Comparison of ENCODE assay signal across 1 cellular context in genomic region chrX:21940356-21940829, GRCh38.
TF ChIP-seq lines count a peak whose summit lies in the region.

TSS of gene SMS (plus strand) at chrX:21940709. CDS start at chrX:21940825, 116 bp downstream.

TF ChIP-seq in K562, 482 proteins besides CTCF, POLR2A, EP300 and RAD21 (continued from another document and continues in another):
- TF ChIP-seq ATF6 (CRISPR knock-in tag; IDR thresholded peaks at IDR 0.05) (0 out of 2 replicates have a peak, but pooled peaks have one; percentile 50), ZNF639 (CRISPR knock-in tag; conservative IDR thresholded peaks at IDR 0.05 in 1 of 2, IDR thresholded peaks at IDR 0.05 in 1 of 2) (peak in 1 of 2 experiments; percentile 71; a peak in 2 of 4 replicates), ETV1 (tag; conservative IDR thresholded peaks at IDR 0.05; ENCODE audit: low read depth) (0 out of 2 replicates have a peak, but pooled peaks have one; percentile 13), THAP12 (CRISPR knock-in tag; IDR thresholded peaks at IDR 0.05) (no peak), MYBL2 (IDR thresholded peaks at IDR 0.05; ENCODE audit: low read depth) (peak; percentile 76), MYBL2 (CRISPR knock-in tag; IDR thresholded peaks at IDR 0.05; ENCODE audit: borderline replicate concordance) (no peak), HMGN3 (IDR thresholded peaks at IDR 0.05; ENCODE audit: borderline replicate concordance, extremely low read depth, insufficient read length, low read depth, low read length) (peak; percentile 46), POLR2AphosphoS2 (IDR thresholded peaks at IDR 0.05; ENCODE audit: low read length) (no peak), THRB (CRISPR knock-in tag; conservative IDR thresholded peaks at IDR 0.05) (peak; percentile 57; the same call in 1 of the 2 replicates), BMI1 (IDR thresholded peaks at IDR 0.05; ENCODE audit: low read length) (no peak), POLR2B (IDR thresholded peaks at IDR 0.05; ENCODE audit: low read depth, partially characterized antibody) (peak; percentile 48), NFIX (CRISPR knock-in tag; IDR thresholded peaks at IDR 0.05; ENCODE audit: low read depth) (no peak), POLR2AphosphoS5 (IDR thresholded peaks at IDR 0.05; ENCODE audit: control insufficient read depth, insufficient read depth, low read depth, low read length) (peak; percentile 56; the same call in 1 of the 2 replicates), MGA (IDR thresholded peaks at IDR 0.05) (peak; percentile 60), DPF2 (IDR thresholded peaks at IDR 0.05) (0 out of 2 replicates have a peak, but pooled peaks have one; percentile 22), E2F8 (IDR thresholded peaks at IDR 0.05; ENCODE audit: low read depth, partially characterized antibody) (no peak), SMARCE1 (IDR thresholded peaks at IDR 0.05) (no peak), TAF1 (IDR thresholded peaks at IDR 0.05; ENCODE audit: control insufficient read depth, extremely low read depth, insufficient read depth, low read length, severe bottlenecking) (peak; percentile 49), ATF7 (IDR thresholded peaks at IDR 0.05) (peak; percentile 32; the same call in 1 of the 2 replicates), FOXM1 (IDR thresholded peaks at IDR 0.05; ENCODE audit: low read depth) (peak; percentile 50; the same call in 1 of the 2 replicates), FOXM1 (CRISPR knock-in tag; IDR thresholded peaks at IDR 0.05; ENCODE audit: low read depth) (no peak), E2F6 (IDR thresholded peaks at IDR 0.05; ENCODE audit: borderline replicate concordance in 1 of 2, extremely low read depth in 1 of 2, insufficient read depth in 1 of 2, insufficient read length in 1 of 2, low read depth in 1 of 2, low read length in 1 of 2, poor library complexity in 1 of 2, severe bottlenecking in 1 of 2) (peak; percentile 63 to 79), ZZZ3 (IDR thresholded peaks at IDR 0.05) (no peak), PHF20 (IDR thresholded peaks at IDR 0.05; ENCODE audit: partially characterized antibody) (peak; percentile 56), NR0B1 (IDR thresholded peaks at IDR 0.05; ENCODE audit: partially characterized antibody) (no peak), ZFX (CRISPR knock-in tag; IDR thresholded peaks at IDR 0.05) (peak; percentile 88), EP400 (IDR thresholded peaks at IDR 0.05) (peak; percentile 65; the same call in 1 of the 2 replicates)
